2 cellular contexts compared by ENCODE assay signal in the genomic region with DNA sequence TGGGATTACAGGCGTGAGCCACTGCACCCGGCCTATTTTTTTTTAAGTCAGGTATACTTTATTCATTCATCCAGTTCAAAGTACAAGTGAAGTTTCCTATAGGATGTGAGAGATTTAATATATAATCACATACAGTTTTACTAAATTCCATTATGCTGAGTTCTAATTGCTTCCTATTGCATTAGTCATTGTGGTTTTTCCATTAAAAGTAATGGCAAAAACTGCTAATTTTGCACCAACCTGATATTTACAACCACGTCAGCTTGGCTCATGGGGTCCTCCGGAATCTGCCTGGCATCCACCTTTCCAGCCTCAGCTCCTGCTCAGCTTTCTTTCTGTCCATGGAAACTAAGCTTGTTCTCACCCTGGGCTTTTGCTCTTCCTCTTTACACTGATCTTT.
TF ChIP-seq lines count a peak whose summit lies in the region.

No MANE protein-coding gene starts in this region.

TF ChIP-seq in SK-N-SH, 30 proteins besides CTCF, POLR2A, EP300 and RAD21 (continued from another document):
- TF ChIP-seq FOSL2 (IDR thresholded peaks at IDR 0.05; ENCODE audit: borderline replicate concordance, low read depth) (peak; percentile 63; the same call in 1 of the 2 replicates), EZH2phosphoT487 (IDR thresholded peaks at IDR 0.05; ENCODE audit: borderline replicate concordance, low read depth) (no peak), NFIC (IDR thresholded peaks at IDR 0.05; ENCODE audit: borderline replicate concordance) (peak; percentile 30; the same call in 1 of the 2 replicates), FOXM1 (IDR thresholded peaks at IDR 0.05; ENCODE audit: low read depth) (no peak), TCF12 (IDR thresholded peaks at IDR 0.05) (peak; percentile 51)
- TF ChIP-seq, protein P1, sequence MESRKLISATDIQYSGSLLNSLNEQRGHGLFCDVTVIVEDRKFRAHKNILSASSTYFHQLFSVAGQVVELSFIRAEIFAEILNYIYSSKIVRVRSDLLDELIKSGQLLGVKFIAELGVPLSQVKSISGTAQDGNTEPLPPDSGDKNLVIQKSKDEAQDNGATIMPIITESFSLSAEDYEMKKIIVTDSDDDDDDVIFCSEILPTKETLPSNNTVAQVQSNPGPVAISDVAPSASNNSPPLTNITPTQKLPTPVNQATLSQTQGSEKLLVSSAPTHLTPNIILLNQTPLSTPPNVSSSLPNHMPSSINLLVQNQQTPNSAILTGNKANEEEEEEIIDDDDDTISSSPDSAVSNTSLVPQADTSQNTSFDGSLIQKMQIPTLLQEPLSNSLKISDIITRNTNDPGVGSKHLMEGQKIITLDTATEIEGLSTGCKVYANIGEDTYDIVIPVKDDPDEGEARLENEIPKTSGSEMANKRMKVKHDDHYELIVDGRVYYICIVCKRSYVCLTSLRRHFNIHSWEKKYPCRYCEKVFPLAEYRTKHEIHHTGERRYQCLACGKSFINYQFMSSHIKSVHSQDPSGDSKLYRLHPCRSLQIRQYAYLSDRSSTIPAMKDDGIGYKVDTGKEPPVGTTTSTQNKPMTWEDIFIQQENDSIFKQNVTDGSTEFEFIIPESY (IDR thresholded peaks at IDR 0.05; ENCODE audit: borderline replicate concordance, low read depth): no peak
- TF ChIP-seq, protein P2, sequence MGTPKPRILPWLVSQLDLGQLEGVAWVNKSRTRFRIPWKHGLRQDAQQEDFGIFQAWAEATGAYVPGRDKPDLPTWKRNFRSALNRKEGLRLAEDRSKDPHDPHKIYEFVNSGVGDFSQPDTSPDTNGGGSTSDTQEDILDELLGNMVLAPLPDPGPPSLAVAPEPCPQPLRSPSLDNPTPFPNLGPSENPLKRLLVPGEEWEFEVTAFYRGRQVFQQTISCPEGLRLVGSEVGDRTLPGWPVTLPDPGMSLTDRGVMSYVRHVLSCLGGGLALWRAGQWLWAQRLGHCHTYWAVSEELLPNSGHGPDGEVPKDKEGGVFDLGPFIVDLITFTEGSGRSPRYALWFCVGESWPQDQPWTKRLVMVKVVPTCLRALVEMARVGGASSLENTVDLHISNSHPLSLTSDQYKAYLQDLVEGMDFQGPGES (IDR thresholded peaks at IDR 0.05; ENCODE audit: low read depth, low read length): no peak

TF ChIP-seq in SK-N-SH treated with all-trans-retinoic acid at 6 μM for 48 hours, 23 proteins besides CTCF, POLR2A, EP300 and RAD21 (continued from another document):
- TF ChIP-seq, protein P3, sequence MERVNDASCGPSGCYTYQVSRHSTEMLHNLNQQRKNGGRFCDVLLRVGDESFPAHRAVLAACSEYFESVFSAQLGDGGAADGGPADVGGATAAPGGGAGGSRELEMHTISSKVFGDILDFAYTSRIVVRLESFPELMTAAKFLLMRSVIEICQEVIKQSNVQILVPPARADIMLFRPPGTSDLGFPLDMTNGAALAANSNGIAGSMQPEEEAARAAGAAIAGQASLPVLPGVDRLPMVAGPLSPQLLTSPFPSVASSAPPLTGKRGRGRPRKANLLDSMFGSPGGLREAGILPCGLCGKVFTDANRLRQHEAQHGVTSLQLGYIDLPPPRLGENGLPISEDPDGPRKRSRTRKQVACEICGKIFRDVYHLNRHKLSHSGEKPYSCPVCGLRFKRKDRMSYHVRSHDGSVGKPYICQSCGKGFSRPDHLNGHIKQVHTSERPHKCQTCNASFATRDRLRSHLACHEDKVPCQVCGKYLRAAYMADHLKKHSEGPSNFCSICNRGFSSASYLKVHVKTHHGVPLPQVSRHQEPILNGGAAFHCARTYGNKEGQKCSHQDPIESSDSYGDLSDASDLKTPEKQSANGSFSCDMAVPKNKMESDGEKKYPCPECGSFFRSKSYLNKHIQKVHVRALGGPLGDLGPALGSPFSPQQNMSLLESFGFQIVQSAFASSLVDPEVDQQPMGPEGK (CRISPR knock-in tag; IDR thresholded peaks at IDR 0.05; ENCODE audit: borderline replicate concordance): no peak
- TF ChIP-seq RARB (CRISPR knock-in tag; IDR thresholded peaks at IDR 0.05): no peak
- TF ChIP-seq ZFP30 (CRISPR knock-in tag; IDR thresholded peaks at IDR 0.05): no peak
- TF ChIP-seq ZNF8 (CRISPR knock-in tag; IDR thresholded peaks at IDR 0.05): no peak
- no peak for TF ChIP-seq GLIS3 (CRISPR knock-in tag; IDR thresholded peaks at IDR 0.05)
- TF ChIP-seq SNAI2 (CRISPR knock-in tag; IDR thresholded peaks at IDR 0.05): no peak
- TF ChIP-seq ZFP3 (CRISPR knock-in tag; IDR thresholded peaks at IDR 0.05): no peak
- no peak for TF ChIP-seq ZNF70 (CRISPR knock-in tag; IDR thresholded peaks at IDR 0.05)
- no peak for TF ChIP-seq ESRRG (CRISPR knock-in tag; IDR thresholded peaks at IDR 0.05)
- TF ChIP-seq OSR1 (CRISPR knock-in tag; IDR thresholded peaks at IDR 0.05): no peak
- no peak for TF ChIP-seq TCF4 (CRISPR knock-in tag; IDR thresholded peaks at IDR 0.05; ENCODE audit: borderline replicate concordance)
- TF ChIP-seq, protein P4, sequence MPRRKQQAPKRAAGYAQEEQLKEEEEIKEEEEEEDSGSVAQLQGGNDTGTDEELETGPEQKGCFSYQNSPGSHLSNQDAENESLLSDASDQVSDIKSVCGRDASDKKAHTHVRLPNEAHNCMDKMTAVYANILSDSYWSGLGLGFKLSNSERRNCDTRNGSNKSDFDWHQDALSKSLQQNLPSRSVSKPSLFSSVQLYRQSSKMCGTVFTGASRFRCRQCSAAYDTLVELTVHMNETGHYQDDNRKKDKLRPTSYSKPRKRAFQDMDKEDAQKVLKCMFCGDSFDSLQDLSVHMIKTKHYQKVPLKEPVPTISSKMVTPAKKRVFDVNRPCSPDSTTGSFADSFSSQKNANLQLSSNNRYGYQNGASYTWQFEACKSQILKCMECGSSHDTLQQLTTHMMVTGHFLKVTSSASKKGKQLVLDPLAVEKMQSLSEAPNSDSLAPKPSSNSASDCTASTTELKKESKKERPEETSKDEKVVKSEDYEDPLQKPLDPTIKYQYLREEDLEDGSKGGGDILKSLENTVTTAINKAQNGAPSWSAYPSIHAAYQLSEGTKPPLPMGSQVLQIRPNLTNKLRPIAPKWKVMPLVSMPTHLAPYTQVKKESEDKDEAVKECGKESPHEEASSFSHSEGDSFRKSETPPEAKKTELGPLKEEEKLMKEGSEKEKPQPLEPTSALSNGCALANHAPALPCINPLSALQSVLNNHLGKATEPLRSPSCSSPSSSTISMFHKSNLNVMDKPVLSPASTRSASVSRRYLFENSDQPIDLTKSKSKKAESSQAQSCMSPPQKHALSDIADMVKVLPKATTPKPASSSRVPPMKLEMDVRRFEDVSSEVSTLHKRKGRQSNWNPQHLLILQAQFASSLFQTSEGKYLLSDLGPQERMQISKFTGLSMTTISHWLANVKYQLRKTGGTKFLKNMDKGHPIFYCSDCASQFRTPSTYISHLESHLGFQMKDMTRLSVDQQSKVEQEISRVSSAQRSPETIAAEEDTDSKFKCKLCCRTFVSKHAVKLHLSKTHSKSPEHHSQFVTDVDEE (CRISPR knock-in tag; IDR thresholded peaks at IDR 0.05): no peak
- TF ChIP-seq BACH2 (CRISPR knock-in tag; IDR thresholded peaks at IDR 0.05; ENCODE audit: borderline replicate concordance): no peak
- TF ChIP-seq ISL1 (CRISPR knock-in tag; IDR thresholded peaks at IDR 0.05): no peak
